ENCODE assay signal across 1 cellular context in the genomic region with DNA sequence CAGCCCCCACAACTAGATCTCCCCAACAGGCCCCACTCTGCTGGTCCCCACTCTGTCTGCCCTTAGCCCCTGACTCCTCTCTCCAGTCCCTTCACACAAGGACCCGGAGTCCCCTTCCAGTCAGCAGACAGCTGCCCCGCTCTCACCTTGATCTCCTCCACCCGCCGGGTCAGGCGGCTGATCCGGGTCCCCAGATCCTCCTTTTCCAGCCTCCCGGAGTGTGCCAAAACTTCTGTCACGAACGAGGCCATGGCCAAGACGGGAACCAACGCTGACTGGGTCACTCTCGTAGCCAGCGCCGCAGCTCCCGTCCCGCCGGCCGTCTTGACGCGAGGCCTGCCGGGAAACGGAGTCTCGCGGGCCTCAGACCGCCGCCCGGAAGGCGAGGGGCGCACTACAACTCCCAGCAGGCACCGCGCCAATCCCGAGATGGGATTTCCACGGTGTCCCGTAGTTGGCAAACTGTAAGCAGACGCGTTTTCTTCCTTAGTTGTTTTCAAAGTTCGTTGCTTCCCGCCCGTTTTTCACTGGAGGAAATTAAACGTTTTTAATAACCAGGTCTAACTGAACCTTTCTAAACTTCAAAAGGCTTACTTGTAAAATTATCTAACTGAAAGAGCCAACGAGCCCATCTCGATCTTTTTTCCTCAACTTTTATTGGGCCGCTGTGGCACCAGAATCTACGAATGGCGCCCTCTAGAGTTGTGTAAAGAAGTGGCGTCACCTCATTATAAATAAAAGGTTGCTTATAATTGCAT.
TF ChIP-seq lines count a peak whose summit lies in the region.

ZW10 (minus strand) TSS at position 277 of the 758 bp plus-strand sequence; CDS start at position 251, 26 bp downstream.

TF ChIP-seq in HepG2, 621 proteins besides CTCF, POLR2A, EP300 and RAD21 (continued from another document and continues in another):
- TF ChIP-seq E2F2 (CRISPR knock-in tag; IDR thresholded peaks at IDR 0.05; ENCODE audit: borderline replicate concordance) (0 out of 2 replicates have a peak, but pooled peaks have one; percentile 83), ATAD3A (CRISPR knock-in tag; IDR thresholded peaks at IDR 0.05) (no peak), NAIF1 (CRISPR knock-in tag; IDR thresholded peaks at IDR 0.05; ENCODE audit: borderline replicate concordance) (peak; percentile 62; the same call in 1 of the 2 replicates), SIN3B (IDR thresholded peaks at IDR 0.05; ENCODE audit: low read length) (peak; percentile 44; the same call in 1 of the 2 replicates), XBP1 (CRISPR knock-in tag; IDR thresholded peaks at IDR 0.05) (peak; percentile 65; the same call in 1 of the 2 replicates), ZNF552 (CRISPR knock-in tag; IDR thresholded peaks at IDR 0.05; ENCODE audit: borderline replicate concordance) (no peak), NFYB (CRISPR knock-in tag; IDR thresholded peaks at IDR 0.05) (peak; percentile 25; the same call in 1 of the 2 replicates), GABPB1 (CRISPR knock-in tag; IDR thresholded peaks at IDR 0.05) (peak; percentile 93), KLF9 (CRISPR knock-in tag; IDR thresholded peaks at IDR 0.05; ENCODE audit: low read depth) (peak; percentile 24; the same call in 1 of the 2 replicates), ZNF766 (CRISPR knock-in tag; IDR thresholded peaks at IDR 0.05; ENCODE audit: borderline replicate concordance) (peak; percentile 79; the same call in 1 of the 2 replicates), GFI1 (CRISPR knock-in tag; IDR thresholded peaks at IDR 0.05; ENCODE audit: borderline replicate concordance) (peak; percentile 47; the same call in 1 of the 2 replicates), BCL6 (CRISPR knock-in tag; IDR thresholded peaks at IDR 0.05) (peak; percentile 28; the same call in 1 of the 2 replicates), PHF21A (CRISPR knock-in tag; IDR thresholded peaks at IDR 0.05) (peak; percentile 74), ZNF143 (CRISPR knock-in tag; IDR thresholded peaks at IDR 0.05) (peak; percentile 100), TFDP2 (CRISPR knock-in tag; IDR thresholded peaks at IDR 0.05) (peak; percentile 94), HES4 (CRISPR knock-in tag; IDR thresholded peaks at IDR 0.05; ENCODE audit: borderline replicate concordance) (peak; percentile 76; the same call in 1 of the 2 replicates), SRF (IDR thresholded peaks at IDR 0.05; ENCODE audit: low read depth, low read length) (0 out of 2 replicates have a peak, but pooled peaks have one; percentile 40), U2AF1 (optimal IDR thresholded peaks at IDR 0.05; ENCODE audit: low read depth, low read length) (peak; percentile 63), ZNF652 (CRISPR knock-in tag; IDR thresholded peaks at IDR 0.05; ENCODE audit: borderline replicate concordance, low read depth) (no peak), ATRX (CRISPR knock-in tag; IDR thresholded peaks at IDR 0.05; ENCODE audit: borderline replicate concordance) (no peak), SOX5 (CRISPR knock-in tag; IDR thresholded peaks at IDR 0.05; ENCODE audit: borderline replicate concordance) (no peak), AGO2 (optimal IDR thresholded peaks at IDR 0.05; ENCODE audit: low read depth, low read length) (no peak), CREB1 (IDR thresholded peaks at IDR 0.05) (peak; percentile 69), CREB1 (CRISPR knock-in tag; IDR thresholded peaks at IDR 0.05) (peak; percentile 87), TERF1 (CRISPR knock-in tag; IDR thresholded peaks at IDR 0.05) (no peak), NKX3-1 (CRISPR knock-in tag; IDR thresholded peaks at IDR 0.05) (peak; percentile 61; the same call in 1 of the 2 replicates)
- TF ChIP-seq, protein P1, sequence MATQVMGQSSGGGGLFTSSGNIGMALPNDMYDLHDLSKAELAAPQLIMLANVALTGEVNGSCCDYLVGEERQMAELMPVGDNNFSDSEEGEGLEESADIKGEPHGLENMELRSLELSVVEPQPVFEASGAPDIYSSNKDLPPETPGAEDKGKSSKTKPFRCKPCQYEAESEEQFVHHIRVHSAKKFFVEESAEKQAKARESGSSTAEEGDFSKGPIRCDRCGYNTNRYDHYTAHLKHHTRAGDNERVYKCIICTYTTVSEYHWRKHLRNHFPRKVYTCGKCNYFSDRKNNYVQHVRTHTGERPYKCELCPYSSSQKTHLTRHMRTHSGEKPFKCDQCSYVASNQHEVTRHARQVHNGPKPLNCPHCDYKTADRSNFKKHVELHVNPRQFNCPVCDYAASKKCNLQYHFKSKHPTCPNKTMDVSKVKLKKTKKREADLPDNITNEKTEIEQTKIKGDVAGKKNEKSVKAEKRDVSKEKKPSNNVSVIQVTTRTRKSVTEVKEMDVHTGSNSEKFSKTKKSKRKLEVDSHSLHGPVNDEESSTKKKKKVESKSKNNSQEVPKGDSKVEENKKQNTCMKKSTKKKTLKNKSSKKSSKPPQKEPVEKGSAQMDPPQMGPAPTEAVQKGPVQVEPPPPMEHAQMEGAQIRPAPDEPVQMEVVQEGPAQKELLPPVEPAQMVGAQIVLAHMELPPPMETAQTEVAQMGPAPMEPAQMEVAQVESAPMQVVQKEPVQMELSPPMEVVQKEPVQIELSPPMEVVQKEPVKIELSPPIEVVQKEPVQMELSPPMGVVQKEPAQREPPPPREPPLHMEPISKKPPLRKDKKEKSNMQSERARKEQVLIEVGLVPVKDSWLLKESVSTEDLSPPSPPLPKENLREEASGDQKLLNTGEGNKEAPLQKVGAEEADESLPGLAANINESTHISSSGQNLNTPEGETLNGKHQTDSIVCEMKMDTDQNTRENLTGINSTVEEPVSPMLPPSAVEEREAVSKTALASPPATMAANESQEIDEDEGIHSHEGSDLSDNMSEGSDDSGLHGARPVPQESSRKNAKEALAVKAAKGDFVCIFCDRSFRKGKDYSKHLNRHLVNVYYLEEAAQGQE (IDR thresholded peaks at IDR 0.05; ENCODE audit: borderline replicate concordance in 1 of 2, low read depth in 1 of 2, low read length in 2 of 2) = peak in 1 of 2 experiments; percentile 21; a peak in 1 of 4 replicates
- TF ChIP-seq, protein P2, sequence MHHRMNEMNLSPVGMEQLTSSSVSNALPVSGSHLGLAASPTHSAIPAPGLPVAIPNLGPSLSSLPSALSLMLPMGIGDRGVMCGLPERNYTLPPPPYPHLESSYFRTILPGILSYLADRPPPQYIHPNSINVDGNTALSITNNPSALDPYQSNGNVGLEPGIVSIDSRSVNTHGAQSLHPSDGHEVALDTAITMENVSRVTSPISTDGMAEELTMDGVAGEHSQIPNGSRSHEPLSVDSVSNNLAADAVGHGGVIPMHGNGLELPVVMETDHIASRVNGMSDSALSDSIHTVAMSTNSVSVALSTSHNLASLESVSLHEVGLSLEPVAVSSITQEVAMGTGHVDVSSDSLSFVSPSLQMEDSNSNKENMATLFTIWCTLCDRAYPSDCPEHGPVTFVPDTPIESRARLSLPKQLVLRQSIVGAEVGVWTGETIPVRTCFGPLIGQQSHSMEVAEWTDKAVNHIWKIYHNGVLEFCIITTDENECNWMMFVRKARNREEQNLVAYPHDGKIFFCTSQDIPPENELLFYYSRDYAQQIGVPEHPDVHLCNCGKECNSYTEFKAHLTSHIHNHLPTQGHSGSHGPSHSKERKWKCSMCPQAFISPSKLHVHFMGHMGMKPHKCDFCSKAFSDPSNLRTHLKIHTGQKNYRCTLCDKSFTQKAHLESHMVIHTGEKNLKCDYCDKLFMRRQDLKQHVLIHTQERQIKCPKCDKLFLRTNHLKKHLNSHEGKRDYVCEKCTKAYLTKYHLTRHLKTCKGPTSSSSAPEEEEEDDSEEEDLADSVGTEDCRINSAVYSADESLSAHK (CRISPR knock-in tag; IDR thresholded peaks at IDR 0.05; ENCODE audit: borderline replicate concordance) = no peak
- TF ChIP-seq, protein P3, sequence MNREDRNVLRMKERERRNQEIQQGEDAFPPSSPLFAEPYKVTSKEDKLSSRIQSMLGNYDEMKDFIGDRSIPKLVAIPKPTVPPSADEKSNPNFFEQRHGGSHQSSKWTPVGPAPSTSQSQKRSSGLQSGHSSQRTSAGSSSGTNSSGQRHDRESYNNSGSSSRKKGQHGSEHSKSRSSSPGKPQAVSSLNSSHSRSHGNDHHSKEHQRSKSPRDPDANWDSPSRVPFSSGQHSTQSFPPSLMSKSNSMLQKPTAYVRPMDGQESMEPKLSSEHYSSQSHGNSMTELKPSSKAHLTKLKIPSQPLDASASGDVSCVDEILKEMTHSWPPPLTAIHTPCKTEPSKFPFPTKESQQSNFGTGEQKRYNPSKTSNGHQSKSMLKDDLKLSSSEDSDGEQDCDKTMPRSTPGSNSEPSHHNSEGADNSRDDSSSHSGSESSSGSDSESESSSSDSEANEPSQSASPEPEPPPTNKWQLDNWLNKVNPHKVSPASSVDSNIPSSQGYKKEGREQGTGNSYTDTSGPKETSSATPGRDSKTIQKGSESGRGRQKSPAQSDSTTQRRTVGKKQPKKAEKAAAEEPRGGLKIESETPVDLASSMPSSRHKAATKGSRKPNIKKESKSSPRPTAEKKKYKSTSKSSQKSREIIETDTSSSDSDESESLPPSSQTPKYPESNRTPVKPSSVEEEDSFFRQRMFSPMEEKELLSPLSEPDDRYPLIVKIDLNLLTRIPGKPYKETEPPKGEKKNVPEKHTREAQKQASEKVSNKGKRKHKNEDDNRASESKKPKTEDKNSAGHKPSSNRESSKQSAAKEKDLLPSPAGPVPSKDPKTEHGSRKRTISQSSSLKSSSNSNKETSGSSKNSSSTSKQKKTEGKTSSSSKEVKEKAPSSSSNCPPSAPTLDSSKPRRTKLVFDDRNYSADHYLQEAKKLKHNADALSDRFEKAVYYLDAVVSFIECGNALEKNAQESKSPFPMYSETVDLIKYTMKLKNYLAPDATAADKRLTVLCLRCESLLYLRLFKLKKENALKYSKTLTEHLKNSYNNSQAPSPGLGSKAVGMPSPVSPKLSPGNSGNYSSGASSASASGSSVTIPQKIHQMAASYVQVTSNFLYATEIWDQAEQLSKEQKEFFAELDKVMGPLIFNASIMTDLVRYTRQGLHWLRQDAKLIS (CRISPR knock-in tag; IDR thresholded peaks at IDR 0.05) = no peak
- TF ChIP-seq, protein P4, sequence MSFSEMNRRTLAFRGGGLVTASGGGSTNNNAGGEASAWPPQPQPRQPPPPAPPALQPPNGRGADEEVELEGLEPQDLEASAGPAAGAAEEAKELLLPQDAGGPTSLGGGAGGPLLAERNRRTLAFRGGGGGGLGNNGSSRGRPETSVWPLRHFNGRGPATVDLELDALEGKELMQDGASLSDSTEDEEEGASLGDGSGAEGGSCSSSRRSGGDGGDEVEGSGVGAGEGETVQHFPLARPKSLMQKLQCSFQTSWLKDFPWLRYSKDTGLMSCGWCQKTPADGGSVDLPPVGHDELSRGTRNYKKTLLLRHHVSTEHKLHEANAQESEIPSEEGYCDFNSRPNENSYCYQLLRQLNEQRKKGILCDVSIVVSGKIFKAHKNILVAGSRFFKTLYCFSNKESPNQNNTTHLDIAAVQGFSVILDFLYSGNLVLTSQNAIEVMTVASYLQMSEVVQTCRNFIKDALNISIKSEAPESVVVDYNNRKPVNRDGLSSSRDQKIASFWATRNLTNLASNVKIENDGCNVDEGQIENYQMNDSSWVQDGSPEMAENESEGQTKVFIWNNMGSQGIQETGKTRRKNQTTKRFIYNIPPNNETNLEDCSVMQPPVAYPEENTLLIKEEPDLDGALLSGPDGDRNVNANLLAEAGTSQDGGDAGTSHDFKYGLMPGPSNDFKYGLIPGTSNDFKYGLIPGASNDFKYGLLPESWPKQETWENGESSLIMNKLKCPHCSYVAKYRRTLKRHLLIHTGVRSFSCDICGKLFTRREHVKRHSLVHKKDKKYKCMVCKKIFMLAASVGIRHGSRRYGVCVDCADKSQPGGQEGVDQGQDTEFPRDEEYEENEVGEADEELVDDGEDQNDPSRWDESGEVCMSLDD (CRISPR knock-in tag; IDR thresholded peaks at IDR 0.05; ENCODE audit: borderline replicate concordance) = 0 out of 2 replicates have a peak, but pooled peaks have one; percentile 50
- TF ChIP-seq, protein P5, sequence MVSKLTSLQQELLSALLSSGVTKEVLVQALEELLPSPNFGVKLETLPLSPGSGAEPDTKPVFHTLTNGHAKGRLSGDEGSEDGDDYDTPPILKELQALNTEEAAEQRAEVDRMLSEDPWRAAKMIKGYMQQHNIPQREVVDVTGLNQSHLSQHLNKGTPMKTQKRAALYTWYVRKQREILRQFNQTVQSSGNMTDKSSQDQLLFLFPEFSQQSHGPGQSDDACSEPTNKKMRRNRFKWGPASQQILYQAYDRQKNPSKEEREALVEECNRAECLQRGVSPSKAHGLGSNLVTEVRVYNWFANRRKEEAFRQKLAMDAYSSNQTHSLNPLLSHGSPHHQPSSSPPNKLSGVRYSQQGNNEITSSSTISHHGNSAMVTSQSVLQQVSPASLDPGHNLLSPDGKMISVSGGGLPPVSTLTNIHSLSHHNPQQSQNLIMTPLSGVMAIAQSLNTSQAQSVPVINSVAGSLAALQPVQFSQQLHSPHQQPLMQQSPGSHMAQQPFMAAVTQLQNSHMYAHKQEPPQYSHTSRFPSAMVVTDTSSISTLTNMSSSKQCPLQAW (CRISPR knock-in tag; IDR thresholded peaks at IDR 0.05) = peak; percentile 53; the same call in 1 of the 2 replicates
- TF ChIP-seq, protein P6, sequence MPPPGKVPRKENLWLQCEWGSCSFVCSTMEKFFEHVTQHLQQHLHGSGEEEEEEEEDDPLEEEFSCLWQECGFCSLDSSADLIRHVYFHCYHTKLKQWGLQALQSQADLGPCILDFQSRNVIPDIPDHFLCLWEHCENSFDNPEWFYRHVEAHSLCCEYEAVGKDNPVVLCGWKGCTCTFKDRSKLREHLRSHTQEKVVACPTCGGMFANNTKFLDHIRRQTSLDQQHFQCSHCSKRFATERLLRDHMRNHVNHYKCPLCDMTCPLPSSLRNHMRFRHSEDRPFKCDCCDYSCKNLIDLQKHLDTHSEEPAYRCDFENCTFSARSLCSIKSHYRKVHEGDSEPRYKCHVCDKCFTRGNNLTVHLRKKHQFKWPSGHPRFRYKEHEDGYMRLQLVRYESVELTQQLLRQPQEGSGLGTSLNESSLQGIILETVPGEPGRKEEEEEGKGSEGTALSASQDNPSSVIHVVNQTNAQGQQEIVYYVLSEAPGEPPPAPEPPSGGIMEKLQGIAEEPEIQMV (CRISPR knock-in tag; IDR thresholded peaks at IDR 0.05; ENCODE audit: low read depth) = no peak
